2 cellular contexts compared by ENCODE assay signal in the genomic region with DNA sequence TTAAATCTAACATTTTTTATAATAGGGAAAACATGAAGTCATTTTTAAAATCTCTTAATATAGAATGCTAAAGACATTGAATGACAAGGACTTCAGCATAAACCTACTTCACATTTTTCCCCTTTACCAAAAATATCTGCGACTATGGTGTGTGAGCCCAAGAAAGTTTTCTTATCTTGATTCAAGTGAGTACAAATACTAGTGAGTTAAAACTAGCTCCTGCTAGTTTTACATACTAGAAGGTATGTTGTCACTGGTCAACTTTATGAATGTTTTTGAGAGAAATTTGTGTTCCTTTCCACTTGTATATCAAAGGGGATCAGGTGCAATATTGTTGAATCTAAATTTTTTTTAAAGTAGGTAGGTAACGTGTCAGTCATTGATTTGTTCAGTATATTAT.
TF ChIP-seq lines count a peak whose summit lies in the region.

No MANE protein-coding gene starts in this region.

TF ChIP-seq in SK-N-SH, 30 proteins besides CTCF, POLR2A, EP300 and RAD21 (continued from another document):
- no peak for TF ChIP-seq MXI1 (IDR thresholded peaks at IDR 0.05; ENCODE audit: low read depth, low read length)
- no peak for TF ChIP-seq SIN3A (IDR thresholded peaks at IDR 0.05; ENCODE audit: borderline replicate concordance, low read depth, low read length)
- TF ChIP-seq GABPA (IDR thresholded peaks at IDR 0.05; ENCODE audit: low read depth), result no peak
- no peak for TF ChIP-seq TAF1 (IDR thresholded peaks at IDR 0.05; ENCODE audit: borderline replicate concordance, low read depth, low read length)
- no peak for TF ChIP-seq ELF1 (IDR thresholded peaks at IDR 0.05)
- TF ChIP-seq, protein P1, sequence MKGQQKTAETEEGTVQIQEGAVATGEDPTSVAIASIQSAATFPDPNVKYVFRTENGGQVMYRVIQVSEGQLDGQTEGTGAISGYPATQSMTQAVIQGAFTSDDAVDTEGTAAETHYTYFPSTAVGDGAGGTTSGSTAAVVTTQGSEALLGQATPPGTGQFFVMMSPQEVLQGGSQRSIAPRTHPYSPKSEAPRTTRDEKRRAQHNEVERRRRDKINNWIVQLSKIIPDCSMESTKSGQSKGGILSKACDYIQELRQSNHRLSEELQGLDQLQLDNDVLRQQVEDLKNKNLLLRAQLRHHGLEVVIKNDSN (IDR thresholded peaks at IDR 0.05; ENCODE audit: borderline replicate concordance, low read depth), result no peak
- no peak for TF ChIP-seq SMC3 (IDR thresholded peaks at IDR 0.05; ENCODE audit: low read depth, low read length)
- TF ChIP-seq, protein P2, sequence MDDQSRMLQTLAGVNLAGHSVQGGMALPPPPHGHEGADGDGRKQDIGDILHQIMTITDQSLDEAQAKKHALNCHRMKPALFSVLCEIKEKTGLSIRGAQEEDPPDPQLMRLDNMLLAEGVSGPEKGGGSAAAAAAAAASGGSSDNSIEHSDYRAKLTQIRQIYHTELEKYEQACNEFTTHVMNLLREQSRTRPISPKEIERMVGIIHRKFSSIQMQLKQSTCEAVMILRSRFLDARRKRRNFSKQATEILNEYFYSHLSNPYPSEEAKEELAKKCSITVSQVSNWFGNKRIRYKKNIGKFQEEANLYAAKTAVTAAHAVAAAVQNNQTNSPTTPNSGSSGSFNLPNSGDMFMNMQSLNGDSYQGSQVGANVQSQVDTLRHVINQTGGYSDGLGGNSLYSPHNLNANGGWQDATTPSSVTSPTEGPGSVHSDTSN (IDR thresholded peaks at IDR 0.05), result no peak
- TF ChIP-seq POLR2AphosphoS5 (IDR thresholded peaks at IDR 0.05; ENCODE audit: low read depth, low read length), result no peak
- no peak for TF ChIP-seq CHD2 (IDR thresholded peaks at IDR 0.05; ENCODE audit: low read length, partially characterized antibody)

TF ChIP-seq in SK-N-SH treated with all-trans-retinoic acid at 6 μM for 48 hours, 23 proteins besides CTCF, POLR2A, EP300 and RAD21 (continued from another document):
- TF ChIP-seq PPARA (CRISPR knock-in tag; IDR thresholded peaks at IDR 0.05; ENCODE audit: borderline replicate concordance) (no peak), CSDC2 (CRISPR knock-in tag; IDR thresholded peaks at IDR 0.05) (no peak), TCF4 (CRISPR knock-in tag; IDR thresholded peaks at IDR 0.05; ENCODE audit: borderline replicate concordance) (no peak), ZC3H10 (CRISPR knock-in tag; IDR thresholded peaks at IDR 0.05) (no peak)
